In genomic region chr18:57446322-57446721, GRCh38 we compare ENCODE assay signal across 9 cellular contexts. TPM values are rescaled to one million over a fixed set of nuclear protein-coding genes. Genes with fewer than 3 reads are reported as not detected.
DNase-seq lines count a peak whose midpoint lies in the region; ATAC-seq and TF ChIP-seq lines count a peak whose summit lies in the region.
"Had no signal": no experiment of that assay in that cellular context is flagged by ENCODE, and none has a peak within 500 bp of the region (broad histone marks: within the 10 kb centered on the region; RNA-seq: fewer than 3 reads in every experiment).

No MANE protein-coding gene starts in this region.

- H3K27me3 ChIP-seq in OCI-LY3 (ENCODE audit: low read depth, low read length), result peaks cover 28% of the 10 kb centered on the region
- H3K27me3 ChIP-seq in fibroblast of lung (ENCODE audit: control insufficient read depth, insufficient read depth, low read length), result peaks cover 10% of the 10 kb centered on the region

- H3K9me3 ChIP-seq in OCI-LY3 (ENCODE audit: insufficient read depth, low read length) (0 out of 2 replicates have a peak, but pooled peaks cover 3% of the 10 kb centered on the region), fibroblast of lung (ENCODE audit: control insufficient read depth, insufficient read depth, low read depth, low read length) (no peaks in the 10 kb centered on the region)

- H4K20me1 ChIP-seq in OCI-LY3 (ENCODE audit: insufficient read depth, low read length), result no peaks in the 10 kb centered on the region
- H4K20me1 ChIP-seq in fibroblast of lung (ENCODE audit: control insufficient read depth, extremely low read depth, insufficient read depth, low read length), result no peaks in the 10 kb centered on the region

- DNase-seq in AG09309 (ENCODE audit: low read depth) (no peak), GM13977 (ENCODE audit: low spot score) (peak; percentile 70), fibroblast of lung (ENCODE audit: low read depth in 2 of 2) (no peak), NK-92 (lab: John Stamatoyannopoulos, UW; ENCODE audit: unreplicated experiment) (no peak)
- DNase-seq in activated CD4-positive, alpha-beta T cell treated with anti-CD3 and anti-CD28 coated beads, Interleukin-2, amount 50 U/mL, for 4 hours, result no peak

- H3K4me3 ChIP-seq in AG09309 (ENCODE audit: control insufficient read depth, low read depth, low read length), result no peak overlapping the region
- no peak overlapping the region for H3K4me3 ChIP-seq in OCI-LY3 (ENCODE audit: low read length)
- no peak overlapping the region for H3K4me3 ChIP-seq in fibroblast of lung (replicated peaks in 1 of 4; ENCODE audit: control extremely low read depth in 1 of 4, insufficient read depth in 1 of 4, low read depth in 3 of 4, low read length in 4 of 4)

- TF ChIP-seq CTCF in AG09309 (IDR thresholded peaks at IDR 0.05; ENCODE audit: control insufficient read depth, insufficient read depth, low read depth, low read length, missing control alignments) (peak; percentile 60), GM13977 (IDR thresholded peaks at IDR 0.05; ENCODE audit: extremely low read depth, insufficient read depth, missing control alignments) (peak; percentile 73), OCI-LY3 (IDR thresholded peaks at IDR 0.05; ENCODE audit: low read depth, low read length) (peak; percentile 100), fibroblast of lung (conservative IDR thresholded peaks at IDR 0.05 in 1 of 2, IDR thresholded peaks at IDR 0.05 in 1 of 2; ENCODE audit: low read depth in 1 of 2, low read length in 2 of 2) (peak; percentile 20 to 51)

- H3K36me3 ChIP-seq in OCI-LY3 (replicated peaks; ENCODE audit: low read depth, low read length) (no peaks in the 10 kb centered on the region), fibroblast of lung (ENCODE audit: control insufficient read depth, insufficient read depth, low read length) (no peaks in the 10 kb centered on the region)

- no peak overlapping the region for H3K27ac ChIP-seq in OCI-LY3 (ENCODE audit: low read length)
- H3K27ac ChIP-seq in fibroblast of lung (ENCODE audit: insufficient read depth, low read length), result no peak overlapping the region

- H2AFZ ChIP-seq in OCI-LY3 (ENCODE audit: low read depth, low read length), result no peak overlapping the region
- no peak overlapping the region for H2AFZ ChIP-seq in fibroblast of lung (ENCODE audit: low read length)

- H3K79me2 ChIP-seq in OCI-LY3 (ENCODE audit: low read length) (no peaks in the 10 kb centered on the region), fibroblast of lung (ENCODE audit: control insufficient read depth, insufficient read depth, low read length) (no peaks in the 10 kb centered on the region)

- H3K9ac ChIP-seq in OCI-LY3 (ENCODE audit: low read length), result no peak overlapping the region
- no peak overlapping the region for H3K9ac ChIP-seq in fibroblast of lung (ENCODE audit: insufficient read depth, low read length)

- peaks cover 49% of the 10 kb centered on the region for H3K4me1 ChIP-seq in OCI-LY3 (ENCODE audit: low read length)
- no peaks in the 10 kb centered on the region for H3K4me1 ChIP-seq in fibroblast of lung (ENCODE audit: control insufficient read depth, extremely low read depth, insufficient read depth, low read length)

- ATAC-seq in HG02798 (IDR thresholded peaks at IDR 0.05; ENCODE audit: poor library complexity, unreplicated experiment), result no peak
- no peak for ATAC-seq in HG03439 (IDR thresholded peaks at IDR 0.05; ENCODE audit: unreplicated experiment)

- in situ Hi-C loops in GM13977 (cut with MboI; ENCODE audit: low pct_unique_long_range_greater_than_20kb, low sequenced_read_pairs, unreplicated experiment), result loop anchor here (25.0 kb wide), 1 partner anchor 584 kb away; no protein-coding TSS in a partner anchor

- H3K4me2 ChIP-seq in OCI-LY3 (ENCODE audit: low read length) (peak overlapping the region; percentile 36), fibroblast of lung (ENCODE audit: extremely low read depth, insufficient read depth, low read length) (no peak overlapping the region)

RNA-seq across cellular contexts. Expression of gene ONECUT2, which starts 11.1 kb away (rescaled TPM):
- under 0.01 TPM in 2 replicates for total RNA-seq in fibroblast of lung
- polyA plus RNA-seq in fibroblast of lung, result under 0.01 and 0.01 TPM in 2 replicates
- 0.01 TPM in 1 of 2 replicates, not detected in the other for polyA plus RNA-seq in fibroblast of lung (2012)
- polyA minus RNA-seq in fibroblast of lung (ENCODE audit: low replicate concordance), result not detected in 2 replicates
- total RNA-seq: activated CD8-positive, alpha-beta memory T cell treated with anti-CD3 and anti-CD28 coated beads for 36 hours had no signal

Comparison
In these comparisons a context has a peak if more than half of its experiments do, and no peak if none do; other contexts are left out.
1. CTCF ChIP-seq: peak in every context shown above with its lines; median percentile 100 in OCI-LY3; 73 in GM13977; 60 in AG09309; 36 in fibroblast of lung.